Comparison of ENCODE assay signal across 8 cellular contexts in genomic region chr16:84648595-84649510, GRCh38. TPM values are rescaled to one million over a fixed set of nuclear protein-coding genes. Genes with fewer than 3 reads are reported as not detected.
DNase-seq lines count a peak whose midpoint lies in the region; ATAC-seq and TF ChIP-seq lines count a peak whose summit lies in the region.

No MANE protein-coding gene starts in this region.

- ATAC-seq in GM18858 (IDR thresholded peaks at IDR 0.05; ENCODE audit: unreplicated experiment): peak; percentile 48
- ATAC-seq in HG02763 (IDR thresholded peaks at IDR 0.05; ENCODE audit: unreplicated experiment): peak; percentile 60

- H3K27ac ChIP-seq in Peyer's patch: peak overlapping the region; percentile 80 to 95 (median 84)
- H3K27ac ChIP-seq in ascending aorta: peak overlapping the region; percentile 75 to 83
- H3K27ac ChIP-seq in skeletal muscle tissue (ENCODE audit: low read depth, low read length): peak overlapping the region; percentile 58

- TF ChIP-seq CTCF in Peyer's patch (IDR thresholded peaks at IDR 0.05): no peak
- no peak for TF ChIP-seq CTCF in ascending aorta (IDR thresholded peaks at IDR 0.05)

- DNase-seq in Peyer's patch: peak; percentile 54 to 83 (median 75)
- peak in 1 of 2 donors; percentile 68 for DNase-seq in ascending aorta (ENCODE audit: low spot score in 2 of 2)
- no peak for DNase-seq in NCI-H2196 treated with DMSO at 0.1 percent for 48 hours (lab: John Stamatoyannopoulos, UW; ENCODE audit: unreplicated experiment)
- DNase-seq in superior temporal gyrus (ENCODE audit: extremely low spot score): no peak

- TF ChIP-seq POLR2A in Peyer's patch (IDR thresholded peaks at IDR 0.05): peak in 1 of 2 donors; percentile 39

- H3K36me3 ChIP-seq in Peyer's patch (peaks cover 0 to 24% (median 0%) of the 10 kb centered on the region in 3 donors), ascending aorta (peaks cover 14 to 26% of the 10 kb centered on the region in 2 donors), skeletal muscle tissue (ENCODE audit: control insufficient read depth in 3 of 3, insufficient read depth in 3 of 3, low read length in 3 of 3) (peaks cover 3 to 19% (median 10%) of the 10 kb centered on the region in 3 donors)

- H3K27me3 ChIP-seq in Peyer's patch: no peaks in the 10 kb centered on the region
- no peaks in the 10 kb centered on the region for H3K27me3 ChIP-seq in ascending aorta
- H3K27me3 ChIP-seq in skeletal muscle tissue (ENCODE audit: control insufficient read depth in 3 of 3, insufficient read depth in 3 of 3, low read length in 3 of 3): no peaks in the 10 kb centered on the region

- H3K9me3 ChIP-seq in Peyer's patch: no peaks in the 10 kb centered on the region
- H3K9me3 ChIP-seq in ascending aorta: no peaks in the 10 kb centered on the region
- H3K9me3 ChIP-seq in skeletal muscle tissue (ENCODE audit: control insufficient read depth in 3 of 3, low read length in 3 of 3): no peaks in the 10 kb centered on the region

- intact Hi-C loops in ascending aorta (cut with DNase I): loop anchor here (2.0 kb wide), 1 partner anchor 78 kb away; no protein-coding TSS in a partner anchor

- H3K4me3 ChIP-seq in Peyer's patch (peak overlapping the region; percentile 72 to 100 (median 86)), ascending aorta (peak overlapping the region; percentile 71 to 78), iPS-11a (ENCODE audit: low read depth, low read length) (peak overlapping the region; percentile 65), skeletal muscle tissue (ENCODE audit: low read length in 3 of 3) (peak overlapping the region; percentile 73 to 81 (median 78))

- H3K9ac ChIP-seq in skeletal muscle tissue (ENCODE audit: low read depth in 1 of 3, low read length in 3 of 3): peak overlapping the region; percentile 82 to 85 (median 83)

- peaks cover 0 to 21% (median 7%) of the 10 kb centered on the region in 4 donors for H3K4me1 ChIP-seq in Peyer's patch
- H3K4me1 ChIP-seq in ascending aorta: peaks cover 0 to 17% of the 10 kb centered on the region in 2 donors
- peaks cover 12 to 15% (median 14%) of the 10 kb centered on the region in 3 donors for H3K4me1 ChIP-seq in skeletal muscle tissue (ENCODE audit: control insufficient read depth in 3 of 3, insufficient read depth in 3 of 3, low read length in 3 of 3)

RNA-seq across cellular contexts. Expression of gene KLHL36, which starts 0.5 kb away (rescaled TPM):
- total RNA-seq in Peyer's patch (10 to 100 TPM; 57.8 to 81.4 (median 74.4) TPM), ascending aorta (65.1 TPM), skeletal muscle tissue (23.0 TPM)

RNA-seq across cellular contexts. Expression of gene COTL1, which starts 31.0 kb away (rescaled TPM):
- total RNA-seq in Peyer's patch: 10 to 100 TPM; 29.6 to 84.2 (median 43.1) TPM
- total RNA-seq in ascending aorta: 120 TPM
- 11.0 TPM for total RNA-seq in skeletal muscle tissue

RNA-seq across cellular contexts. Expression of gene USP10, which starts 50.9 kb away (rescaled TPM):
- total RNA-seq in Peyer's patch (10 to 100 TPM; 48.0 to 85.5 (median 59.9) TPM), ascending aorta (27.8 TPM), skeletal muscle tissue (27.1 TPM)

Comparison
In these comparisons a context has a peak if more than half of its experiments do, and no peak if none do; other contexts are left out.
1. DNase-seq: peak in Peyer's patch (3 of 3); none in NCI-H2196 treated with DMSO at 0.1 percent for 48 hours (single experiment) and superior temporal gyrus (single experiment).
2. Peak in every context shown above with its lines, with median percentiles within 50 percentile points of each other: H3K27ac ChIP-seq and H3K4me3 ChIP-seq.